Comparison of ENCODE assay signal across 10 cellular contexts in genomic region chr13:46173656-46174055, GRCh38. TPM values are rescaled to one million over a fixed set of nuclear protein-coding genes. Genes with fewer than 3 reads are reported as not detected.
DNase-seq lines count a peak whose midpoint lies in the region; ATAC-seq, FAIRE-seq and TF ChIP-seq lines count a peak whose summit lies in the region.
"Had no signal": no experiment of that assay in that cellular context is flagged by ENCODE, and none has a peak within 500 bp of the region (broad histone marks: within the 10 kb centered on the region; RNA-seq: fewer than 3 reads in every experiment).

No MANE protein-coding gene starts in this region.

- H3K27me3 Mint-ChIP-seq in naive thymus-derived CD8-positive, alpha-beta T cell = no peaks in the 10 kb centered on the region

- DNase-seq in GM18507 (ENCODE audit: extremely low spot score, insufficient read length, low read depth) (no peak), SIG-M5 (lab: John Stamatoyannopoulos, UW) (peak; percentile 31), right atrium auricular region (ENCODE audit: low spot score) (no peak), middle frontal gyrus (ENCODE audit: extremely low spot score, low spot score) (no peak), ascending aorta (ENCODE audit: low spot score in 2 of 2) (no peak)
- no peak for DNase-seq in naive thymus-derived CD8-positive, alpha-beta T cell
- DNase-seq: foreskin melanocyte, NCI-H2029 had no signal

- intact Hi-C loops in ascending aorta (cut with DNase I) = no loop called here

- no peak for TF ChIP-seq CTCF in right atrium auricular region (IDR thresholded peaks at IDR 0.05)
- TF ChIP-seq CTCF in ascending aorta (IDR thresholded peaks at IDR 0.05) = no peak

- peak; percentile 49 for ATAC-seq in HG02678 (IDR thresholded peaks at IDR 0.05; ENCODE audit: unreplicated experiment)
- ATAC-seq in naive thymus-derived CD8-positive, alpha-beta T cell = peak in 1 of 2 donors; percentile 12
- no peak for ATAC-seq in HG03139 (IDR thresholded peaks at IDR 0.05; ENCODE audit: unreplicated experiment)

- peaks cover 63 to 98% (median 96%) of the 10 kb centered on the region in 4 donors for H3K4me1 Mint-ChIP-seq in naive thymus-derived CD8-positive, alpha-beta T cell

- H3K9me3 Mint-ChIP-seq in naive thymus-derived CD8-positive, alpha-beta T cell = no peaks in the 10 kb centered on the region

- FAIRE-seq in GM18507 (lab: Jason Lieb, UNC) = peak; percentile 89

- peak overlapping the region; percentile 19 to 96 (median 79) for H3K4me3 Mint-ChIP-seq in naive thymus-derived CD8-positive, alpha-beta T cell

- H3K27me3 ChIP-seq in right atrium auricular region (no peaks in the 10 kb centered on the region), ascending aorta (no peaks in the 10 kb centered on the region)

- H3K36me3 ChIP-seq in right atrium auricular region (no peaks in the 10 kb centered on the region), ascending aorta (no peaks in the 10 kb centered on the region)

- no peak overlapping the region for H3K27ac ChIP-seq in right atrium auricular region
- no peak overlapping the region for H3K27ac ChIP-seq in ascending aorta

- H3K36me3 Mint-ChIP-seq in naive thymus-derived CD8-positive, alpha-beta T cell = peaks cover 0 to 51% (median 5%) of the 10 kb centered on the region in 3 donors

- POLR2A ChIA-PET in naive thymus-derived CD8-positive, alpha-beta T cell (lab: Charles Lee) = interaction anchor here (1.3 to 11.0 kb wide), 4 partner anchors 5 to 132 kb away, joined by 3 to 142 read pairs (median 6); partner anchors contain the start of gene LCP1

- H3K27ac Mint-ChIP-seq in naive thymus-derived CD8-positive, alpha-beta T cell = peak overlapping the region; percentile 89 to 99 (median 96)

- no peak overlapping the region for H3K4me3 ChIP-seq in right atrium auricular region
- H3K4me3 ChIP-seq in ascending aorta = no peak overlapping the region

- no peaks in the 10 kb centered on the region for H3K9me3 ChIP-seq in right atrium auricular region
- H3K9me3 ChIP-seq in ascending aorta = no peaks in the 10 kb centered on the region

- H3K4me1 ChIP-seq in right atrium auricular region (no peaks in the 10 kb centered on the region), ascending aorta (no peaks in the 10 kb centered on the region)

RNA-seq across cellular contexts. Expression of gene LCP1, which starts 8.3 kb away (rescaled TPM):
- total RNA-seq in naive thymus-derived CD8-positive, alpha-beta T cell = 100 to 1,000 TPM; 391 to 409 TPM
- polyA plus RNA-seq in naive thymus-derived CD8-positive, alpha-beta T cell = 1,000 to 10,000 TPM in 1 of 3 donors, 100 to 1,000 TPM in 2; 834 to 1,034 (median 852) TPM
- total RNA-seq in right atrium auricular region (10 to 100 TPM in 1 of 2 donors, 1 to 10 TPM in 1; 8.6 to 31.7 TPM), ascending aorta (78.0 TPM)

RNA-seq across cellular contexts. Expression of gene LRRC63, which starts 38.1 kb away (rescaled TPM):
- under 1 TPM; 0.52 to 0.62 TPM for total RNA-seq in naive thymus-derived CD8-positive, alpha-beta T cell
- under 1 TPM in 2 of 3 donors, not detected in 1; 0.22 to 0.23 TPM for polyA plus RNA-seq in naive thymus-derived CD8-positive, alpha-beta T cell
- total RNA-seq in right atrium auricular region (not detected), ascending aorta (not detected)
